9 cellular contexts compared by ENCODE assay signal in genomic region chr6:131951576-131952230, GRCh38. TPM values are rescaled to one million over a fixed set of nuclear protein-coding genes. Genes with fewer than 3 reads are reported as not detected.
DNase-seq lines count a peak whose midpoint lies in the region; ATAC-seq and TF ChIP-seq lines count a peak whose summit lies in the region.
"Had no signal": no experiment of that assay in that cellular context is flagged by ENCODE, and none has a peak within 500 bp of the region (broad histone marks: within the 10 kb centered on the region; RNA-seq: fewer than 3 reads in every experiment).

No MANE protein-coding gene starts in this region.

- H3K4me3 ChIP-seq in cardiac muscle cell (peak overlapping the region; percentile 96), mucosa of rectum (ENCODE audit: low read length in 2 of 2) (peak overlapping the region; percentile 78 to 93), urinary bladder (ENCODE audit: low read depth, low read length) (peak overlapping the region; percentile 97)

- peak overlapping the region; percentile 75 for H3K27ac ChIP-seq in cardiac muscle cell
- H3K27ac ChIP-seq in mucosa of rectum (ENCODE audit: low read depth in 2 of 2, low read length in 2 of 2): peak overlapping the region; percentile 90 to 94
- no peak overlapping the region for H3K27ac ChIP-seq in urinary bladder (ENCODE audit: low read depth)

- H3K27me3 Mint-ChIP-seq in chondrocyte (ENCODE audit: low read depth): no peaks in the 10 kb centered on the region

- TF ChIP-seq CTCF in cardiac muscle cell (IDR thresholded peaks at IDR 0.05; ENCODE audit: low read depth, low read length) (no peak), chondrocyte (IDR thresholded peaks at IDR 0.05) (no peak)

- peak overlapping the region; percentile 65 for H3K4me3 Mint-ChIP-seq in chondrocyte (ENCODE audit: unreplicated experiment)

- H3K9me3 ChIP-seq in cardiac muscle cell (ENCODE audit: low read depth) (no peaks in the 10 kb centered on the region), mucosa of rectum (ENCODE audit: control insufficient read depth in 2 of 2, low read length in 2 of 2) (no peaks in the 10 kb centered on the region)

- intact Hi-C loops in cardiac septum (cut with DNase I): loop anchor here (5.0 kb wide), 1 partner anchor 211 kb away; no protein-coding TSS in a partner anchor

- H3K4me1 Mint-ChIP-seq in chondrocyte (ENCODE audit: low read depth): peaks cover 75% of the 10 kb centered on the region

- H3K4me1 ChIP-seq in cardiac muscle cell (ENCODE audit: low read depth): peaks cover 18% of the 10 kb centered on the region
- peaks cover 10 to 46% of the 10 kb centered on the region in 2 donors for H3K4me1 ChIP-seq in mucosa of rectum (ENCODE audit: control insufficient read depth in 2 of 2, insufficient read depth in 2 of 2, low read length in 2 of 2)
- H3K4me1 ChIP-seq in urinary bladder (ENCODE audit: insufficient read depth): no peaks in the 10 kb centered on the region

- peaks cover 28% of the 10 kb centered on the region for H3K36me3 Mint-ChIP-seq in chondrocyte (ENCODE audit: low read depth)

- H3K27me3 ChIP-seq in cardiac muscle cell (no peaks in the 10 kb centered on the region), mucosa of rectum (ENCODE audit: control insufficient read depth in 2 of 2, insufficient read depth in 2 of 2, low read length in 2 of 2) (no peaks in the 10 kb centered on the region)

- peak in 1 of 2 donors; percentile 41 for DNase-seq in cardiac muscle cell (ENCODE audit: low read depth in 1 of 2, low spot score in 1 of 2)
- no peak for DNase-seq in cardiac septum (ENCODE audit: low spot score)
- DNase-seq in chondrocyte (ENCODE audit: low spot score): no peak
- no peak for DNase-seq in ACHN
- DNase-seq: NCI-H748 treated with DMSO at 0.1 percent for 48 hours had no signal

- 21% methylated on average over 8 of the region's 8 CpGs for WGBS in urinary bladder

- no peaks in the 10 kb centered on the region for H3K36me3 ChIP-seq in cardiac muscle cell
- peaks cover 0 to 7% of the 10 kb centered on the region in 2 donors for H3K36me3 ChIP-seq in mucosa of rectum (ENCODE audit: control insufficient read depth in 2 of 2, insufficient read depth in 2 of 2, low read length in 2 of 2)
- no peaks in the 10 kb centered on the region for H3K36me3 ChIP-seq in urinary bladder (ENCODE audit: insufficient read depth)

- H3K9ac ChIP-seq in mucosa of rectum (ENCODE audit: low read depth in 1 of 2, low read length in 2 of 2): peak overlapping the region in 1 of 2 donors; percentile 90

- no peaks in the 10 kb centered on the region for H3K9me3 Mint-ChIP-seq in chondrocyte (ENCODE audit: low read depth)

- in situ Hi-C loops in ACHN (cut with HindIII; ENCODE audit: low pct_ligation_motif_present, low pct_unique_long_range_greater_than_20kb, low sequenced_read_pairs): no loop called here

- peak overlapping the region; percentile 85 for H3K27ac Mint-ChIP-seq in chondrocyte (ENCODE audit: unreplicated experiment)

- ATAC-seq in HG03196 (IDR thresholded peaks at IDR 0.05; ENCODE audit: unreplicated experiment): no peak
- no peak for ATAC-seq in GM19035 (IDR thresholded peaks at IDR 0.05; ENCODE audit: unreplicated experiment)

RNA-seq across cellular contexts. Expression of gene CCN2, which starts 0.5 kb away (rescaled TPM):
- total RNA-seq in cardiac muscle cell (17.2 and 20.1 TPM in 2 replicates), cardiac septum (76.5 TPM), chondrocyte (1,296 to 1,346 TPM (median 1,334 TPM) in 3 replicates), urinary bladder (85.8 TPM)
- polyA plus RNA-seq in cardiac muscle cell (44.3 and 48.1 TPM in 2 replicates), urinary bladder (506 TPM)

Comparison
In these comparisons a context has a peak if more than half of its experiments do, and no peak if none do; other contexts are left out.
1. RNA of gene CCN2, which starts 0.5 kb away (total RNA-seq): 1,296 to 1,346 TPM in chondrocyte; 85.8 TPM in urinary bladder (single experiment), 76.5 TPM in cardiac septum (single experiment) and 17.2 to 20.1 TPM in cardiac muscle cell; every median in the first group is over 10 times any median in the second.
2. Peak in every context shown above with its lines, with median percentiles within 50 percentile points of each other: H3K4me3 ChIP-seq.